Comparison of ENCODE assay signal across 8 cellular contexts in the genomic region with DNA sequence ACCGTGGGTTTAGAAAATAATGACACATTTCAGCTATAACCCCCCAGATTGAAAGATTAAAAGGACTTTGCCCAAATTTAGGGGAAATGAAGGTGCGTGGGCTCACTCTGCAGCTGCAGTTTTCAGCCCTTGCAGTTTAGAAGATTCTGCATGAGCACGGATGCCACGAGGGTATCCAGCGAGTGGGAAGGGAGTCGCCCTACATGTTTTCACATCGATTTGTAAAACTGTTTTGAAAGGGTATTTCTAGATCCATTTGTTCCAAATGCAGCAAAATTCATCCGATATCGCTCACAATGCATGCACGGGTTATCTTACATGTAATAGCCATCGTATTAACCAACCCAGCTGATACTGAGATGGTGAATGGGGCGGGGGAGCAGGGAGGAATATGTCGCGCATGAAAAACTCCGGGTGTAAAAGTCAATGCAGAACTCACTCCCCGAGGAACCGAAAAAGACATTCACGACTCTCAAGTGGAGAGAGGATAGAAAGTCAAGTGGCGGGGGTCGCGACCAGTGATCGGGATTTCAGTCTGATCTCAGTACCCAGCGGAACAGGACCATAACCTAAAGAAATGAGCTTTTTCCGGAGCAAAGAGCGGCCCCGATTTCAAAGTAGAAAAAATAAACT. TPM values are rescaled to one million over a fixed set of nuclear protein-coding genes. Genes with fewer than 3 reads are reported as not detected.
DNase-seq lines count a peak whose midpoint lies in the region; ATAC-seq and TF ChIP-seq lines count a peak whose summit lies in the region.

No MANE protein-coding gene starts in this region.

- H3K27ac ChIP-seq in Karpas-422 (ENCODE audit: low read length) (no peak overlapping the region), layer of hippocampus (ENCODE audit: low read depth, low read length) (peak overlapping the region; percentile 30)

- H3K36me3 ChIP-seq in BE2C (no peaks in the 10 kb centered on the region), Karpas-422 (ENCODE audit: insufficient read depth, low read length) (no peaks in the 10 kb centered on the region)

- peak overlapping the region; percentile 57; the same call in 1 of the 2 replicates for H2AFZ ChIP-seq in Karpas-422 (ENCODE audit: low read length)

- peak overlapping the region; percentile 98 for H3K27ac Mint-ChIP-seq in activated naive CD8-positive, alpha-beta T cell treated with anti-CD3 and anti-CD28 coated beads for 36 hours
- H3K27ac Mint-ChIP-seq in stimulated activated naive CD8-positive, alpha-beta T cell treated with anti-CD3 and anti-CD28 coated beads, Interleukin-15, amount 100 ng/mL, for 72 hours, result peak overlapping the region; percentile 98 to 99

- no peak for ATAC-seq in stimulated activated naive CD8-positive, alpha-beta T cell treated with anti-CD3 and anti-CD28 coated beads, Interleukin-15, amount 100 ng/mL, for 72 hours
- ATAC-seq in HG03135 (IDR thresholded peaks at IDR 0.05; ENCODE audit: unreplicated experiment), result no peak

- peak overlapping the region; percentile 14; the same call in 1 of the 2 replicates for H3K4me3 ChIP-seq in BE2C (ENCODE audit: low read depth, low read length)
- H3K4me3 ChIP-seq in Karpas-422 (ENCODE audit: low read length), result peak overlapping the region; percentile 54

- no peaks in the 10 kb centered on the region for H3K9me3 Mint-ChIP-seq in activated naive CD8-positive, alpha-beta T cell treated with anti-CD3 and anti-CD28 coated beads for 36 hours
- no peaks in the 10 kb centered on the region for H3K9me3 Mint-ChIP-seq in stimulated activated naive CD8-positive, alpha-beta T cell treated with anti-CD3 and anti-CD28 coated beads, Interleukin-15, amount 100 ng/mL, for 72 hours

- H4K20me1 ChIP-seq in Karpas-422 (ENCODE audit: insufficient read depth, low read depth, low read length), result no peaks in the 10 kb centered on the region

- no peaks in the 10 kb centered on the region for H3K9me2 ChIP-seq in Karpas-422 (replicated peaks; ENCODE audit: insufficient read depth, low read length)

- peak overlapping the region; percentile 69 for H3K4me2 ChIP-seq in Karpas-422 (ENCODE audit: low read depth, low read length, poor library complexity, severe bottlenecking)

- no peak for DNase-seq in BE2C
- DNase-seq in Karpas-422, result no peak
- peak; percentile 36 for DNase-seq in activated naive CD8-positive, alpha-beta T cell treated with anti-CD3 and anti-CD28 coated beads for 36 hours
- peak; percentile 42 to 48 for DNase-seq in stimulated activated naive CD8-positive, alpha-beta T cell treated with anti-CD3 and anti-CD28 coated beads, Interleukin-15, amount 100 ng/mL, for 72 hours
- DNase-seq in 8988T, result no peak
- DNase-seq in kidney glomerular epithelial cell (lab: John Stamatoyannopoulos, UW), result no peak

- H3K4me1 ChIP-seq in BE2C (no peaks in the 10 kb centered on the region), Karpas-422 (ENCODE audit: low read length) (peaks cover 40% of the 10 kb centered on the region)

- H3K27me3 ChIP-seq in BE2C (peaks cover 97% of the 10 kb centered on the region), Karpas-422 (ENCODE audit: low read length) (peaks cover 6% of the 10 kb centered on the region; the same call in 1 of the 2 replicates), layer of hippocampus (ENCODE audit: control insufficient read depth, insufficient read depth, low read length) (peaks cover 17% of the 10 kb centered on the region)

- peaks cover 4% of the 10 kb centered on the region for H3K36me3 Mint-ChIP-seq in activated naive CD8-positive, alpha-beta T cell treated with anti-CD3 and anti-CD28 coated beads for 36 hours

- H3K4me1 Mint-ChIP-seq in activated naive CD8-positive, alpha-beta T cell treated with anti-CD3 and anti-CD28 coated beads for 36 hours, result peaks cover 21% of the 10 kb centered on the region
- H3K4me1 Mint-ChIP-seq in stimulated activated naive CD8-positive, alpha-beta T cell treated with anti-CD3 and anti-CD28 coated beads, Interleukin-15, amount 100 ng/mL, for 72 hours, result peaks cover 26% of the 10 kb centered on the region

- H3K27me3 Mint-ChIP-seq in activated naive CD8-positive, alpha-beta T cell treated with anti-CD3 and anti-CD28 coated beads for 36 hours, result no peaks in the 10 kb centered on the region
- no peaks in the 10 kb centered on the region for H3K27me3 Mint-ChIP-seq in stimulated activated naive CD8-positive, alpha-beta T cell treated with anti-CD3 and anti-CD28 coated beads, Interleukin-15, amount 100 ng/mL, for 72 hours

- peak overlapping the region; percentile 93 for H3K4me3 Mint-ChIP-seq in activated naive CD8-positive, alpha-beta T cell treated with anti-CD3 and anti-CD28 coated beads for 36 hours
- H3K4me3 Mint-ChIP-seq in stimulated activated naive CD8-positive, alpha-beta T cell treated with anti-CD3 and anti-CD28 coated beads, Interleukin-15, amount 100 ng/mL, for 72 hours, result peak overlapping the region; percentile 99

- H3K79me2 ChIP-seq in Karpas-422 (ENCODE audit: low read length), result no peaks in the 10 kb centered on the region

- peak overlapping the region; percentile 38 for H3K9ac ChIP-seq in Karpas-422 (ENCODE audit: low read length)

- H3K9me3 ChIP-seq in BE2C (no peaks in the 10 kb centered on the region; the same call in 1 of the 2 replicates), Karpas-422 (ENCODE audit: low read length) (no peaks in the 10 kb centered on the region)

- no peak for TF ChIP-seq CTCF in BE2C (IDR thresholded peaks at IDR 0.05; ENCODE audit: low read depth, low read length)

RNA-seq across cellular contexts. Expression of gene CCND2, which starts 4.9 kb away (rescaled TPM):
- polyA plus RNA-seq in BE2C (2012; ENCODE audit: insufficient read depth, insufficient read length, low read depth), result not detected
- 0.14 and 1.4 TPM in 2 replicates for total RNA-seq in Karpas-422 (2014; rRNA removed; shearing (Covaris generic); ENCODE audit: low replicate concordance)
- 100 to 1,000 TPM; 749 TPM for total RNA-seq in activated naive CD8-positive, alpha-beta T cell treated with anti-CD3 and anti-CD28 coated beads for 36 hours

RNA-seq across cellular contexts. Expression of gene TIGAR, which starts 52.3 kb away (rescaled TPM):
- 9.6 TPM for polyA plus RNA-seq in BE2C (2012; ENCODE audit: insufficient read depth, insufficient read length, low read depth)
- 4.8 and 9.0 TPM in 2 replicates for total RNA-seq in Karpas-422 (2014; rRNA removed; shearing (Covaris generic); ENCODE audit: low replicate concordance)
- 10 to 100 TPM; 14.0 to 15.8 TPM for total RNA-seq in activated naive CD8-positive, alpha-beta T cell treated with anti-CD3 and anti-CD28 coated beads for 36 hours

Comparison
In these comparisons a context has a peak if more than half of its experiments do, and no peak if none do; other contexts are left out.
1. DNase-seq: peak in activated naive CD8-positive, alpha-beta T cell treated with anti-CD3 and anti-CD28 coated beads for 36 hours (single experiment) and stimulated activated naive CD8-positive, alpha-beta T cell treated with anti-CD3 and anti-CD28 coated beads, Interleukin-15, amount 100 ng/mL, for 72 hours (2 of 2); none in BE2C (single experiment), Karpas-422 (single experiment), 8988T (single experiment) and kidney glomerular epithelial cell (single experiment).
2. RNA of gene CCND2, which starts 4.9 kb away (total RNA-seq): 749 TPM in activated naive CD8-positive, alpha-beta T cell treated with anti-CD3 and anti-CD28 coated beads for 36 hours; 0.14 to 1.4 TPM in Karpas-422; every median in the first group is over 100 times any median in the second.